In genomic region chr11:120334894-120335462, GRCh38 we compare ENCODE assay signal across 8 cellular contexts. TPM values are rescaled to one million over a fixed set of nuclear protein-coding genes. Genes with fewer than 3 reads are reported as not detected.
DNase-seq lines count a peak whose midpoint lies in the region; ATAC-seq and TF ChIP-seq lines count a peak whose summit lies in the region.

No MANE protein-coding gene starts in this region.

- in situ Hi-C loops in transverse colon (cut with MboI; ENCODE audit: low pct_ligation_motif_present in 1 of 4, low pct_unique_long_range_greater_than_20kb in 1 of 4, low sequenced_read_pairs in 3 of 4) = loop anchor here in 1 of 4 donors (25.0 kb wide), 1 partner anchor 102 kb away; no protein-coding TSS in a partner anchor

- TF ChIP-seq EP300 in transverse colon (IDR thresholded peaks at IDR 0.05; ENCODE audit: low read depth) = peak; percentile 77

- no peaks in the 10 kb centered on the region for H3K27me3 ChIP-seq in transverse colon

- H3K4me1 ChIP-seq in OCI-LY7 (ENCODE audit: insufficient read depth, low read length, poor library complexity, severe bottlenecking) (peaks cover 31% of the 10 kb centered on the region), transverse colon (peaks cover 2 to 36% (median 25%) of the 10 kb centered on the region in 4 donors)

- peak; percentile 29 for ATAC-seq in activated T-helper 17 cell treated with anti-CD3 and anti-CD28 coated beads, Interleukin-2, amount 50 U/mL, for 72 hours (replicated peaks)
- no peak for ATAC-seq in GM21786 (IDR thresholded peaks at IDR 0.05; ENCODE audit: unreplicated experiment)

- CTCF ChIA-PET in OCI-LY7 (lab: Charles Lee; ENCODE audit: unreplicated experiment) = no interaction called here

- H3K9me3 ChIP-seq in OCI-LY7 (ENCODE audit: low read length) = no peaks in the 10 kb centered on the region
- no peaks in the 10 kb centered on the region for H3K9me3 ChIP-seq in transverse colon

- no peaks in the 10 kb centered on the region for H3K9me2 ChIP-seq in OCI-LY7 (ENCODE audit: insufficient read depth, low read length)

- H4K20me1 ChIP-seq in OCI-LY7 (ENCODE audit: insufficient read depth, low read length) = peaks cover 20% of the 10 kb centered on the region

- peaks cover 21% of the 10 kb centered on the region; the same call in 1 of the 2 replicates for H3K79me2 ChIP-seq in OCI-LY7 (ENCODE audit: insufficient read depth, low read depth, low read length)

- H3K36me3 ChIP-seq in OCI-LY7 (ENCODE audit: insufficient read depth, low read length) (no peaks in the 10 kb centered on the region), transverse colon (no peaks in the 10 kb centered on the region)

- no peak for TF ChIP-seq POLR2A in transverse colon (IDR thresholded peaks at IDR 0.05)

- DNase-seq in EH (ENCODE audit: low read depth) (peak; percentile 87), KG1 (lab: John Stamatoyannopoulos, UW) (peak; percentile 87), OCI-LY7 (ENCODE audit: low spot score) (peak; percentile 79), fibroblast of the conjunctiva (ENCODE audit: low read depth) (peak; percentile 87), neural crest cell (ENCODE audit: low read depth, low spot score) (peak; percentile 76), transverse colon (peak; percentile 74)

- intact Hi-C loops in OCI-LY7 (cut with micrococcal nuclease; ENCODE audit: unreplicated experiment) (loop anchor here (2.0 to 10.0 kb wide), 4 partner anchors 167 to 618 kb away; no protein-coding TSS in a partner anchor), transverse colon (cut with DNase I; ENCODE audit: low total_unique reads) (loop anchor here (2.0 kb wide), 1 partner anchor 96 kb away; no protein-coding TSS in a partner anchor)

- 0 to 1% methylated on average over 8 of the region's 8 CpGs for WGBS in transverse colon (ENCODE audit: low coverage in 1 of 2), 2 donors

- H3K27me3 Mint-ChIP-seq in activated T-helper 17 cell treated with anti-CD3 and anti-CD28 coated beads, Interleukin-2, amount 50 U/mL, for 72 hours = peaks cover 24% of the 10 kb centered on the region
- no peaks in the 10 kb centered on the region for H3K27me3 Mint-ChIP-seq in neural crest cell (ENCODE audit: low read depth)

- no peak overlapping the region for H3K27ac Mint-ChIP-seq in activated T-helper 17 cell treated with anti-CD3 and anti-CD28 coated beads, Interleukin-2, amount 50 U/mL, for 72 hours
- H3K27ac Mint-ChIP-seq in neural crest cell (ENCODE audit: unreplicated experiment) = no peak overlapping the region

- TF ChIP-seq CTCF in OCI-LY7 (conservative IDR thresholded peaks at IDR 0.05; ENCODE audit: low read length) (peak; percentile 78), neural crest cell (conservative IDR thresholded peaks at IDR 0.05) (peak; percentile 79), transverse colon (IDR thresholded peaks at IDR 0.05) (peak; percentile 66 to 77 (median 69))

- no TSS peak for BruUV-seq in OCI-LY7 (replicated peaks; lab: Mats Ljungman, UMichigan)

- peak overlapping the region; percentile 71; the same call in 1 of the 2 replicates for H2AFZ ChIP-seq in OCI-LY7 (ENCODE audit: low read length)

- H3K9me3 Mint-ChIP-seq in activated T-helper 17 cell treated with anti-CD3 and anti-CD28 coated beads, Interleukin-2, amount 50 U/mL, for 72 hours = no peaks in the 10 kb centered on the region
- H3K9me3 Mint-ChIP-seq in neural crest cell = no peaks in the 10 kb centered on the region

- peaks cover 13% of the 10 kb centered on the region for H3K36me3 Mint-ChIP-seq in activated T-helper 17 cell treated with anti-CD3 and anti-CD28 coated beads, Interleukin-2, amount 50 U/mL, for 72 hours (ENCODE audit: low read depth)
- H3K36me3 Mint-ChIP-seq in neural crest cell (ENCODE audit: low read depth) = no peaks in the 10 kb centered on the region

- H3K4me1 Mint-ChIP-seq in activated T-helper 17 cell treated with anti-CD3 and anti-CD28 coated beads, Interleukin-2, amount 50 U/mL, for 72 hours = peaks cover 16% of the 10 kb centered on the region
- H3K4me1 Mint-ChIP-seq in neural crest cell = peaks cover 32% of the 10 kb centered on the region

- H3K4me3 ChIP-seq in OCI-LY7 (ENCODE audit: low read depth, low read length, poor library complexity, severe bottlenecking) (peak overlapping the region; percentile 79), transverse colon (peak overlapping the region in 3 of 4 donors; percentile 72 to 99 (median 85))

- H3K4me3 Mint-ChIP-seq in activated T-helper 17 cell treated with anti-CD3 and anti-CD28 coated beads, Interleukin-2, amount 50 U/mL, for 72 hours = peak overlapping the region; percentile 68
- peak overlapping the region; percentile 84 for H3K4me3 Mint-ChIP-seq in neural crest cell

- H3K4me2 ChIP-seq in OCI-LY7 (ENCODE audit: low read length) = peak overlapping the region; percentile 91

- H3K27ac ChIP-seq in OCI-LY7 (ENCODE audit: low read depth, low read length, poor library complexity, severe bottlenecking) = no peak overlapping the region
- peak overlapping the region; percentile 94 to 100 (median 98) for H3K27ac ChIP-seq in transverse colon

- POLR2A ChIA-PET in OCI-LY7 (lab: Charles Lee) = interaction anchor here (1.2 kb wide), 1 partner anchor 90 kb away, joined by 5 read pairs; no protein-coding TSS in a partner anchor

RNA-seq across cellular contexts. Expression of gene ARHGEF12, which starts 1.2 kb away (rescaled TPM):
- total RNA-seq in OCI-LY7 (2014; rRNA removed; shearing (Covaris generic)) = 16.1 and 22.4 TPM in 2 replicates
- 31.8 and 38.3 TPM in 2 replicates for total RNA-seq in OCI-LY7 (2022)
- total RNA-seq in activated T-helper 17 cell treated with anti-CD3 and anti-CD28 coated beads, Interleukin-2, amount 50 U/mL, for 72 hours = 10 to 100 TPM; 12.9 to 21.5 TPM
- total RNA-seq in neural crest cell = 66.1 and 66.2 TPM in 2 replicates
- 100 to 1,000 TPM in 2 of 4 donors, 10 to 100 TPM in 2; 75.9 to 116 (median 94.3) TPM for total RNA-seq in transverse colon

RNA-seq across cellular contexts. Expression of gene TLCD5, which starts 9.9 kb away (rescaled TPM):
- 0.60 and 1.2 TPM in 2 replicates for total RNA-seq in OCI-LY7 (2014; rRNA removed; shearing (Covaris generic))
- total RNA-seq in OCI-LY7 (2022) = 0.50 TPM in 1 of 2 replicates, not detected in the other
- total RNA-seq in activated T-helper 17 cell treated with anti-CD3 and anti-CD28 coated beads, Interleukin-2, amount 50 U/mL, for 72 hours = 1 to 10 TPM in 1 of 2 donors, under 1 TPM in 1; 0.13 to 1.2 TPM
- 16.7 and 16.8 TPM in 2 replicates for total RNA-seq in neural crest cell
- total RNA-seq in transverse colon = 1 to 10 TPM in 3 of 4 donors, not detected in 1; 1.3 to 9.4 (median 1.5) TPM
